In the genomic region with DNA sequence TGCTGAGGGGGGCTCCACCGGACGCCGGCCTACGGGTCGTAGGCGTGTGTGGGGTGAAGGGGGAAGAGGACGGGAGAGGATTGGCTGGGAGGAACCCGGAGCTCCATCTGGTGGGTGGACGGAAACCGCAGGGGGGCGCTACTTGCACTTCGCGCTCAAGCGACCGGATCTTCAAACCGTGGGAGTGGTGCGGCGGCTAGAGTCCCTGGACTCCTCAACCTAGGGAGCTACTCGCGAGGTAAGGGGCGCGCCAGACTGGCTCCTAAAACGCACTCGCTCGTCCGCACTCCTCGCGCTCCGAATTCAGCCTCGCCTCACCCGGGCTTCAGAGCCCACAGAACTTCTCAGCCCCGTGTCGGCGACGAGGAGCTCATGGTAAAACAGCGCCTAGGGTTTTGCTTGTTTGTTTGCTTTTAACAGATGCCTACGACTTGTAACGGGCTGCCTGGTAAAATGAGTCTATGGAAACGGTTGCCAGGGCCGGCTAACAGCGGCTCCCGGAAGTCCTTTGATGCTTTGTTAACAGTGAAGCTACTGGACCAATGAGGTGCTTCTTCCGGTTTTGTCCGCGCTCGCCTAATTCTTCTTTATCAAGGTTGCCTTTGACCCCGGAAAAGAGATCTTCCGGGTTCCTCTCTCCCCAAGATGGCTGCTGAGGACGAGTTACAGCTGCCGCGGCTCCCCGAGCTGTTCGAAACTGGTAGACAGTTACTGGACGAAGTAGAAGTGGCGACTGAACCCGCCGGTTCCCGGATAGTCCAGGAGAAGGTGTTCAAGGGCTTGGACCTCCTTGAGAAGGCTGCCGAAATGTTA, we compare ENCODE assay signal across 8 cellular contexts. TPM values are rescaled to one million over a fixed set of nuclear protein-coding genes. Genes with fewer than 3 reads are reported as not detected.
DNase-seq lines count a peak whose midpoint lies in the region; ATAC-seq and TF ChIP-seq lines count a peak whose summit lies in the region.

Gene IGBP1 (plus strand): TSS at position 145 of the 813 bp plus-strand sequence. CDS start 501 bp downstream, at position 646.

- peak within 1 kb of the TSS; percentile 86 for H3K27ac ChIP-seq in CD4-positive, CD25-positive, alpha-beta regulatory T cell (ENCODE audit: insufficient read depth, low read length, poor library complexity, severe bottlenecking)
- H3K27ac ChIP-seq in duodenal mucosa (ENCODE audit: low read depth, low read length) = peak within 1 kb of the TSS; percentile 87

- H3K36me3 ChIP-seq in CD4-positive, CD25-positive, alpha-beta regulatory T cell (ENCODE audit: control insufficient read depth, insufficient read depth, low read length) = peaks cover 6% of the 10 kb centered on the region
- H3K36me3 ChIP-seq in duodenal mucosa (ENCODE audit: control insufficient read depth in 1 of 2, insufficient read depth in 2 of 2, low read length in 2 of 2) = no peaks in the 10 kb centered on the region

- DNase-seq in CD4-positive, CD25-positive, alpha-beta regulatory T cell = peak; percentile 76 to 92 (median 85)
- DNase-seq in NCI-H748 treated with DMSO at 0.1 percent for 48 hours (lab: John Stamatoyannopoulos, UW) (peak; percentile 87), lower leg skin (ENCODE audit: low spot score in 2 of 2) (peak; percentile 82 to 93)
- peak; percentile 65 to 72 for DNase-seq in activated CD4-positive, alpha-beta T cell treated with anti-CD3 and anti-CD28 coated beads, Interleukin-2, amount 50 U/mL, for 48 hours
- peak; percentile 47 to 53 for DNase-seq in stimulated activated CD4-positive, alpha-beta T cell treated with anti-CD3 and anti-CD28 coated beads, Interleukin-4, amount 100 ng/mL, for 48 hours (ENCODE audit: low read depth in 2 of 2)

- no peaks in the 10 kb centered on the region for H3K27me3 Mint-ChIP-seq in CD4-positive, CD25-positive, alpha-beta regulatory T cell

- intact Hi-C loops in lower leg skin (cut with DNase I; ENCODE audit: low total_unique reads) = no loop called here

- H3K27ac Mint-ChIP-seq in CD4-positive, CD25-positive, alpha-beta regulatory T cell = peak within 1 kb of the TSS; percentile 97 to 98 (median 97)

- TF ChIP-seq CTCF in lower leg skin (IDR thresholded peaks at IDR 0.05) = no peak

- H3K9me3 ChIP-seq in CD4-positive, CD25-positive, alpha-beta regulatory T cell (ENCODE audit: control insufficient read depth in 2 of 2, low read length in 2 of 2) = no peaks in the 10 kb centered on the region
- no peaks in the 10 kb centered on the region for H3K9me3 ChIP-seq in duodenal mucosa (ENCODE audit: control insufficient read depth in 1 of 2, low read length in 2 of 2)

- H3K4me3 Mint-ChIP-seq in CD4-positive, CD25-positive, alpha-beta regulatory T cell = peak within 1 kb of the TSS; percentile 95 to 99 (median 98)

- peaks cover 0 to 46% (median 20%) of the 10 kb centered on the region in 4 donors for H3K4me1 Mint-ChIP-seq in CD4-positive, CD25-positive, alpha-beta regulatory T cell

- H3K4me1 ChIP-seq in CD4-positive, CD25-positive, alpha-beta regulatory T cell (ENCODE audit: control insufficient read depth, insufficient read depth, low read length, poor library complexity, severe bottlenecking) = peaks cover 19% of the 10 kb centered on the region
- H3K4me1 ChIP-seq in duodenal mucosa (ENCODE audit: control insufficient read depth in 1 of 2, insufficient read depth in 2 of 2, low read length in 2 of 2) = peaks cover 4 to 27% of the 10 kb centered on the region in 2 donors

- no peak for TF ChIP-seq POLR2A in lower leg skin (IDR thresholded peaks at IDR 0.05)

- H3K36me3 Mint-ChIP-seq in CD4-positive, CD25-positive, alpha-beta regulatory T cell = peaks cover 13% of the 10 kb centered on the region

- 2 to 35% methylated on average over 26 to 59 of the region's 59 CpGs for WGBS in lower leg skin, 2 donors

- H3K9ac ChIP-seq in duodenal mucosa (ENCODE audit: low read depth in 1 of 2, low read length in 2 of 2) = peak within 1 kb of the TSS; percentile 86 to 88

- ATAC-seq in CD4-positive, CD25-positive, alpha-beta regulatory T cell (ENCODE audit: low read depth in 2 of 2) = peak; percentile 89
- ATAC-seq in GM19395 (IDR thresholded peaks at IDR 0.05; ENCODE audit: unreplicated experiment) = peak; percentile 92
- ATAC-seq in HG03565 (IDR thresholded peaks at IDR 0.05; ENCODE audit: unreplicated experiment) = peak; percentile 85

- no peaks in the 10 kb centered on the region for H3K9me3 Mint-ChIP-seq in CD4-positive, CD25-positive, alpha-beta regulatory T cell

- H3K4me3 ChIP-seq in CD4-positive, CD25-positive, alpha-beta regulatory T cell (ENCODE audit: low read depth, low read length) = peak within 1 kb of the TSS; percentile 97
- H3K4me3 ChIP-seq in duodenal mucosa (ENCODE audit: low read depth in 1 of 2, low read length in 2 of 2) = peak within 1 kb of the TSS; percentile 89 to 95
- peak within 1 kb of the TSS; percentile 50 for H3K4me3 ChIP-seq in lower leg skin (ENCODE audit: low read depth, poor library complexity, severe bottlenecking)

- H3K27me3 ChIP-seq in CD4-positive, CD25-positive, alpha-beta regulatory T cell (ENCODE audit: control insufficient read depth, insufficient read depth, low read length) = no peaks in the 10 kb centered on the region
- H3K27me3 ChIP-seq in duodenal mucosa (ENCODE audit: control insufficient read depth in 1 of 2, insufficient read depth in 2 of 2, low read length in 2 of 2) = no peaks in the 10 kb centered on the region

RNA-seq across cellular contexts. Expression of gene IGBP1, which starts in this region (rescaled TPM):
- 64.0 TPM for total RNA-seq in CD4-positive, CD25-positive, alpha-beta regulatory T cell
- polyA plus RNA-seq in CD4-positive, CD25-positive, alpha-beta regulatory T cell = 10 to 100 TPM; 75.9 to 91.3 (median 81.6) TPM
- 10 to 100 TPM; 74.1 to 97.1 (median 87.1) TPM for total RNA-seq in lower leg skin

Comparison
In these comparisons a context has a peak if more than half of its experiments do, and no peak if none do; other contexts are left out.
1. Peak in every context shown above with its lines: DNase-seq, ATAC-seq, H3K4me3 ChIP-seq and H3K27ac ChIP-seq.